20 cellular contexts compared by ENCODE assay signal in genomic region chr15:77836901-77837648, GRCh38.
"Had no signal": no experiment of that assay in that cellular context is flagged by ENCODE, and none has a peak within 500 bp of the region (broad histone marks: within the 10 kb centered on the region; RNA-seq: fewer than 3 reads in every experiment).

No MANE protein-coding gene starts in this region.

- H3K27ac ChIP-seq: ascending aorta, colonic mucosa, dorsolateral prefrontal cortex, esophagus muscularis mucosa, gastrocnemius medialis, prostate gland, thoracic aorta had no signal

- H3K36me3 Mint-ChIP-seq: activated CD4-positive, alpha-beta memory T cell treated with anti-CD3 and anti-CD28 coated beads for 36 hours; activated naive CD4-positive, alpha-beta T cell treated with anti-CD3 and anti-CD28 coated beads, Interleukin-2, amount 50 U/mL, for 72 hours; type B pancreatic cell had no signal

- H3K9me3 Mint-ChIP-seq: activated B cell treated with CpG ODN at 0.5 μM for 24 hours; activated CD4-positive, alpha-beta memory T cell treated with anti-CD3 and anti-CD28 coated beads for 36 hours; activated naive CD4-positive, alpha-beta T cell treated with anti-CD3 and anti-CD28 coated beads, Interleukin-2, amount 50 U/mL, for 72 hours; central memory CD8-positive, alpha-beta T cell; effector memory CD8-positive, alpha-beta T cell; type B pancreatic cell had no signal

- H3K4me3 Mint-ChIP-seq: activated B cell treated with CpG ODN at 0.5 μM for 24 hours; activated CD4-positive, alpha-beta memory T cell treated with anti-CD3 and anti-CD28 coated beads for 36 hours; central memory CD8-positive, alpha-beta T cell; effector memory CD8-positive, alpha-beta T cell; type B pancreatic cell had no signal

- H3K9me3 ChIP-seq: ascending aorta, colonic mucosa, esophagus muscularis mucosa, gastrocnemius medialis, prostate gland, thoracic aorta had no signal

- ATAC-seq: activated naive CD4-positive, alpha-beta T cell treated with anti-CD3 and anti-CD28 coated beads, Interleukin-2, amount 50 U/mL, for 72 hours; effector memory CD8-positive, alpha-beta T cell; gastrocnemius medialis; left colon had no signal

- DNase-seq: activated B cell treated with CpG ODN at 0.5 μM for 24 hours; activated CD4-positive, alpha-beta memory T cell treated with anti-CD3 and anti-CD28 coated beads for 36 hours; activated CD4-positive, alpha-beta T cell treated with anti-CD3 and anti-CD28 coated beads for 48 hours; activated T-cell treated with anti-CD3 and anti-CD28 coated beads, Interleukin-2, amount 50 U/mL, for 48 hours; colonic mucosa; effector memory CD8-positive, alpha-beta T cell; gastrocnemius medialis; hippocampal formation; left colon; stimulated activated CD4-positive, alpha-beta T cell treated with anti-CD3 and anti-CD28 coated beads, Interleukin-4, amount 100 ng/mL, for 24 hours; stimulated activated naive CD4-positive, alpha-beta T cell treated with Interleukin-2 at 50 U/mL for 16 hours; T1000 had no signal

- H3K36me3 ChIP-seq: ascending aorta, colonic mucosa, esophagus muscularis mucosa, gastrocnemius medialis, prostate gland, thoracic aorta had no signal

- H3K27me3 ChIP-seq: ascending aorta, colonic mucosa had no signal

- H3K4me3 ChIP-seq: ascending aorta, colonic mucosa, dorsolateral prefrontal cortex, esophagus muscularis mucosa, gastrocnemius medialis, prostate gland, thoracic aorta had no signal

- H3K4me1 ChIP-seq: ascending aorta, colonic mucosa, esophagus muscularis mucosa, gastrocnemius medialis, prostate gland had no signal

- H3K4me1 Mint-ChIP-seq: activated B cell treated with CpG ODN at 0.5 μM for 24 hours; central memory CD8-positive, alpha-beta T cell had no signal

- H3K27ac Mint-ChIP-seq: activated B cell treated with CpG ODN at 0.5 μM for 24 hours; activated CD4-positive, alpha-beta memory T cell treated with anti-CD3 and anti-CD28 coated beads for 36 hours; activated naive CD4-positive, alpha-beta T cell treated with anti-CD3 and anti-CD28 coated beads, Interleukin-2, amount 50 U/mL, for 72 hours; effector memory CD8-positive, alpha-beta T cell; type B pancreatic cell had no signal
